Comparison of ENCODE assay signal across 8 cellular contexts in the genomic region with DNA sequence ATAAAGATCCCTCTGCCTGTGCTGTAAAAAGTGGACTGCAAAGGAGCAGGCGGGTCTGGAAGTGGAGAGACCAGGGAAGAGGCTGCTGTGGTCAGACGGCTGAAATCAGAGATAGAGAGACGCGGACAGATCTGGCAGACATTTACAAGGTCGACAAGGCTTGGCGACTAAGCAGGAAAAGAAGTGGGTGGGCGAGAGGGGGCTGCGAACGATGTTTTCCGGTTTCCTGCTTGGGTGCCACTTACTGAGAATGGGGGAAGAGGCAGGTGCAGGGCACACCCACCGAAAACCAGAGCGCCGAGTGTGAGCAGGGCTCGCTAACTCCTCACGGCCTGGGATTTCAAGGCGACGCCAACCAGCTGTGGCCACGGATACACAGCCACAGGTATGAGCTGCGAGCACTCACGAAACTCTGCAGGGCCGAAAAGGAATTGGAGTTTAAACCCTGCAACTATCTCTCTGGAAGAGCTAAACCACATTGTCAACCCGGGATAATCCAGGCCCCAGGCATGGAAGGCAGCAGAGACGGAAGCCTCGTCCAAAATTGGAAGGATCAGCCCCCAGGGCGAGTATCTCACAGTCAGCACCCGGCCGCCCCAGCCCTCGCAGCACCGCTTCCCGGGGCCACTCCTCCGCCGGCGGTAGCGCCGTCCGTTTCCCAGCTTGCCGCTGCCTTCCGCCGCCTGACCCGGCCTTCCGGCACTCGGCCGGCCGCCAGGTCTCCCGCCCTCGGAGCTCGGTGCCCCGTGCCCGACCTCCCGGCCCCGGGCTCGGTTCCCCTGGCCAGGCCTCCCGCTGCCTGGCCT. TPM values are rescaled to one million over a fixed set of nuclear protein-coding genes. Genes with fewer than 3 reads are reported as not detected.
DNase-seq lines count a peak whose midpoint lies in the region; ATAC-seq, FAIRE-seq and TF ChIP-seq lines count a peak whose summit lies in the region.

No MANE protein-coding gene starts in this region.

- peak; percentile 15 for ATAC-seq in GM19467 (IDR thresholded peaks at IDR 0.05; ENCODE audit: unreplicated experiment)

- TF ChIP-seq CTCF in WERI-Rb-1 (IDR thresholded peaks at IDR 0.05; ENCODE audit: low read depth, low read length) (no peak), cardiac fibroblast (IDR thresholded peaks at IDR 0.05; ENCODE audit: low read depth, low read length) (no peak)

- H3K9me3 ChIP-seq in WERI-Rb-1 (ENCODE audit: severe bottlenecking) (no peaks in the 10 kb centered on the region), small intestine (ENCODE audit: control insufficient read depth, low read depth) (no peaks in the 10 kb centered on the region)

- H3K27me3 ChIP-seq in WERI-Rb-1 (ENCODE audit: insufficient read depth, low read depth, severe bottlenecking) = no peaks in the 10 kb centered on the region
- no peaks in the 10 kb centered on the region for H3K27me3 ChIP-seq in small intestine (ENCODE audit: control insufficient read depth in 2 of 2, insufficient read depth in 2 of 2, low read length in 2 of 2)

- DNase-seq in COR-L47 (lab: John Stamatoyannopoulos, UW) (peak; percentile 11), HT1080 (ENCODE audit: low read depth) (peak; percentile 34), WERI-Rb-1 (peak; percentile 50), cardiac fibroblast (ENCODE audit: low read depth in 2 of 2) (peak; percentile 44 to 62), inferior parietal cortex (ENCODE audit: extremely low spot score) (peak; percentile 44), small intestine (peak; percentile 51), NCI-H1694 (lab: John Stamatoyannopoulos, UW) (no peak)

- no peak for FAIRE-seq in small intestine (lab: Jason Lieb, UNC)

- H3K4me1 ChIP-seq in small intestine (ENCODE audit: control insufficient read depth in 2 of 2, insufficient read depth in 1 of 2, low read depth in 1 of 2, low read length in 1 of 2) = peaks cover 4 to 17% of the 10 kb centered on the region in 2 donors

- peak overlapping the region; percentile 94 for H3K4me3 ChIP-seq in WERI-Rb-1 (ENCODE audit: low read depth, low read length)
- peak overlapping the region; percentile 73 to 85 for H3K4me3 ChIP-seq in cardiac fibroblast (replicated peaks in 1 of 2; ENCODE audit: low read depth in 2 of 2, low read length in 2 of 2)
- H3K4me3 ChIP-seq in small intestine (ENCODE audit: low read depth in 1 of 2, low read length in 2 of 2) = peak overlapping the region; percentile 99

- H3K36me3 ChIP-seq in WERI-Rb-1 (peaks cover 19% of the 10 kb centered on the region), small intestine (ENCODE audit: control insufficient read depth in 2 of 2, insufficient read depth in 2 of 2, low read length in 2 of 2) (no peaks in the 10 kb centered on the region)

- whole genome bisulfite sequencing in small intestine, 3 donors = 0 to 1% (median 1%) methylated on average over 35 to 53 of the region's 53 CpGs

- H3K27ac ChIP-seq in WERI-Rb-1 (peak overlapping the region; percentile 88), small intestine (ENCODE audit: low read depth in 1 of 2, low read length in 1 of 2) (peak overlapping the region; percentile 98)

RNA-seq across cellular contexts. Expression of a gene that starts 0.8 kb away (rescaled TPM):
- 32.1 and 34.0 TPM in 2 replicates for total RNA-seq in HT1080 (2014; rRNA removed; shearing (Covaris generic))
- polyA plus RNA-seq in HT1080 (2015; cell fraction: cytosol; rRNA removed) = 41.5 and 44.7 TPM in 2 replicates
- polyA plus RNA-seq in HT1080 (2015; cell fraction: nucleus; rRNA removed) = 41.8 and 47.2 TPM in 2 replicates
- 10 to 100 TPM; 37.2 to 66.6 (median 61.6) TPM for polyA plus RNA-seq in small intestine

RNA-seq across cellular contexts. Expression of a gene that starts 1.1 kb away (rescaled TPM):
- total RNA-seq in HT1080 (2014; rRNA removed; shearing (Covaris generic)) = 23.1 and 26.1 TPM in 2 replicates
- 27.4 and 28.7 TPM in 2 replicates for polyA plus RNA-seq in HT1080 (2015; cell fraction: cytosol; rRNA removed)
- polyA plus RNA-seq in HT1080 (2015; cell fraction: nucleus; rRNA removed) = 42.3 and 43.2 TPM in 2 replicates
- polyA plus RNA-seq in small intestine = 10 to 100 TPM; 11.8 to 27.7 (median 14.1) TPM
